ENCODE assay signal across 1 cellular context in genomic region chr1:150003826-150004225, GRCh38.
A peak's percentile ranks its signal among the peaks of the same experiment; 100 is the strongest.
TF ChIP-seq lines count a peak whose summit lies in the region.

No MANE protein-coding gene starts in this region.

TF ChIP-seq in K562, 482 proteins besides CTCF, POLR2A, EP300 and RAD21:
- no peak for TF ChIP-seq PRDM10 (IDR thresholded peaks at IDR 0.05; ENCODE audit: partially characterized antibody)
- peak; percentile 17; the same call in 1 of the 2 replicates for TF ChIP-seq ATF3 (IDR thresholded peaks at IDR 0.05)
- TF ChIP-seq ATF3 (CRISPR knock-in tag; conservative IDR thresholded peaks at IDR 0.05) = no peak
